In genomic region chr20:38435555-38435939, GRCh38 we compare ENCODE assay signal across 9 cellular contexts. TPM values are rescaled to one million over a fixed set of nuclear protein-coding genes. Genes with fewer than 3 reads are reported as not detected.
DNase-seq lines count a peak whose midpoint lies in the region; ATAC-seq and TF ChIP-seq lines count a peak whose summit lies in the region.
"Had no signal": no experiment of that assay in that cellular context is flagged by ENCODE, and none has a peak within 500 bp of the region (broad histone marks: within the 10 kb centered on the region; RNA-seq: fewer than 3 reads in every experiment).

No MANE protein-coding gene starts in this region.

- POLR2A ChIA-PET in PC-3 (lab: Charles Lee; ENCODE audit: unreplicated experiment): interaction anchor here (0.6 to 1.0 kb wide), 6 partner anchors 11 to 1975 kb away, joined by 3 to 10 read pairs (median 4); partner anchors contain the start of gene RALGAPB

- intact Hi-C loops in PC-3 (cut with micrococcal nuclease): loop anchor here (1.0 kb wide), 2 partner anchors 11 to 37 kb away; partner anchors contain the start of gene RALGAPB
- intact Hi-C loops in colonic mucosa (cut with DNase I): no loop called here

- H4K5ac ChIP-seq in H9 (ENCODE audit: insufficient read length, low read depth, low read length): no peak overlapping the region

- no CpG with 5 or more reads among the region's 6 CpGs for WGBS in H9 (ENCODE audit: extremely low coverage, insufficient read length, low lambda C conversion rate)
- 65% methylated on average over 6 of the region's 6 CpGs for WGBS in hepatocyte (ENCODE audit: low lambda C conversion rate, missing lambda C conversion rate)

- H3K9me2 ChIP-seq in PC-3 (replicated peaks; ENCODE audit: low read length) (no peaks in the 10 kb centered on the region), hepatocyte (replicated peaks; ENCODE audit: insufficient read depth) (no peaks in the 10 kb centered on the region)

- H3K9me3 ChIP-seq in H9 (ENCODE audit: control insufficient read depth, low read depth, low read length): no peaks in the 10 kb centered on the region
- no peaks in the 10 kb centered on the region for H3K9me3 ChIP-seq in PC-3 (ENCODE audit: low read length)
- no peaks in the 10 kb centered on the region for H3K9me3 ChIP-seq in colonic mucosa
- H3K9me3 ChIP-seq in hepatocyte (ENCODE audit: low read depth): no peaks in the 10 kb centered on the region
- H3K9me3 ChIP-seq: suprapubic skin had no signal

- H3K27me3 ChIP-seq in H9 (ENCODE audit: insufficient read depth, low read length): no peaks in the 10 kb centered on the region
- no peaks in the 10 kb centered on the region for H3K27me3 ChIP-seq in PC-3 (ENCODE audit: low read length)
- H3K27me3 ChIP-seq in colonic mucosa: no peaks in the 10 kb centered on the region
- H3K27me3 ChIP-seq in hepatocyte: no peaks in the 10 kb centered on the region

- H3K9ac ChIP-seq in H9 (ENCODE audit: extremely low read depth, insufficient read length, low read length) (no peak overlapping the region), PC-3 (ENCODE audit: low read length) (no peak overlapping the region), colonic mucosa (ENCODE audit: low read depth in 2 of 2, low read length in 2 of 2) (no peak overlapping the region)

- H4K20me1 ChIP-seq in H9 (ENCODE audit: control insufficient read depth, insufficient read depth, insufficient read length): peaks cover 5% of the 10 kb centered on the region
- H4K20me1 ChIP-seq in PC-3 (ENCODE audit: low read length): peaks cover 40% of the 10 kb centered on the region
- peaks cover 29% of the 10 kb centered on the region for H4K20me1 ChIP-seq in hepatocyte (ENCODE audit: insufficient read depth, poor library complexity, severe bottlenecking)

- peaks cover 13% of the 10 kb centered on the region for H3K79me1 ChIP-seq in H9 (ENCODE audit: insufficient read depth, low read depth, low read length, poor library complexity, severe bottlenecking)

- peaks cover 40 to 43% (median 42%) of the 10 kb centered on the region in 3 experiments for H3K36me3 Mint-ChIP-seq in H9 (ENCODE audit: insufficient read depth in 1 of 3, low read depth in 3 of 3)
- H3K36me3 Mint-ChIP-seq in progenitor cell of endocrine pancreas (ENCODE audit: insufficient read depth): peaks cover 13% of the 10 kb centered on the region

- H3K4me2 ChIP-seq in H9 (ENCODE audit: insufficient read depth, insufficient read length, low read length) (no peak overlapping the region), PC-3 (ENCODE audit: low read length) (peak overlapping the region; percentile 96), hepatocyte (no peak overlapping the region)

- no peak overlapping the region for H2AK5ac ChIP-seq in H9 (ENCODE audit: insufficient read length, low read length)

- BruUV-seq in PC-3 (replicated peaks; lab: Mats Ljungman, UMichigan): no TSS peak

- no peak overlapping the region for H4K91ac ChIP-seq in H9 (ENCODE audit: insufficient read length, low read depth, low read length)

- H3K23ac ChIP-seq in H9 (ENCODE audit: insufficient read length, low read depth, low read length): no peak overlapping the region

- DNase-seq in H9 (no peak), PC-3 (peak; percentile 50), colonic mucosa (no peak), progenitor cell of endocrine pancreas (ENCODE audit: low spot score, unreplicated experiment) (no peak), C1 segment of cervical spinal cord (lab: John Stamatoyannopoulos, UW) (no peak), hepatocyte (ENCODE audit: low spot score) (no peak), NCI-H2029 (lab: John Stamatoyannopoulos, UW) (no peak)

- H3K9me3 Mint-ChIP-seq in H9 (peaks cover 0 to 1% of the 10 kb centered on the region in 2 experiments; a peak in 1 of 5 replicates), progenitor cell of endocrine pancreas (ENCODE audit: low read depth) (no peaks in the 10 kb centered on the region)

- peaks cover 9% of the 10 kb centered on the region for H3K23me2 ChIP-seq in H9 (ENCODE audit: insufficient read length, low read depth, low read length, poor library complexity, severe bottlenecking)

- H2AFZ ChIP-seq in H9 (ENCODE audit: low read length) (no peak overlapping the region), PC-3 (ENCODE audit: low read length) (peak overlapping the region; percentile 88), hepatocyte (no peak overlapping the region)

- H3K4me1 ChIP-seq in H9 (ENCODE audit: insufficient read depth, low read length) (peaks cover 2% of the 10 kb centered on the region; the same call in 1 of the 2 replicates), PC-3 (ENCODE audit: insufficient read depth, low read length) (peaks cover 26% of the 10 kb centered on the region), colonic mucosa (peaks cover 9% of the 10 kb centered on the region), hepatocyte (ENCODE audit: insufficient read depth) (peaks cover 8% of the 10 kb centered on the region)

- ATAC-seq in PC-3 (no peak), HG02981 (IDR thresholded peaks at IDR 0.05; ENCODE audit: unreplicated experiment) (no peak)

- no peak overlapping the region for H2BK120ac ChIP-seq in H9 (ENCODE audit: low read depth, low read length, poor library complexity, severe bottlenecking)

- no peak overlapping the region for H3K27ac ChIP-seq in H9 (ENCODE audit: insufficient read length, low read depth, low read length)
- H3K27ac ChIP-seq in PC-3 (ENCODE audit: low read length): no peak overlapping the region
- peak overlapping the region; percentile 77 for H3K27ac ChIP-seq in colonic mucosa
- no peak overlapping the region for H3K27ac ChIP-seq in hepatocyte

- H3K4me1 Mint-ChIP-seq in H9 (peaks cover 26 to 28% of the 10 kb centered on the region in 2 experiments), progenitor cell of endocrine pancreas (ENCODE audit: low read depth) (peaks cover 13% of the 10 kb centered on the region)

- CTCF ChIA-PET in PC-3 (lab: Charles Lee): interaction anchor here (0.6 to 1.0 kb wide), 4 partner anchors 11 to 27 kb away, joined by 3 to 7 read pairs (median 3); no protein-coding TSS in a partner anchor

- no peak overlapping the region for H2BK12ac ChIP-seq in H9 (ENCODE audit: insufficient read length, low read depth, low read length)

- H3K4me3 Mint-ChIP-seq in H9 (peak overlapping the region; percentile 96 to 98), progenitor cell of endocrine pancreas (ENCODE audit: low read depth) (peak overlapping the region; percentile 96)

- no peak; the same call in 2 of the 3 replicates for TF ChIP-seq CTCF in H9 (conservative IDR thresholded peaks at IDR 0.05)
- no peak for TF ChIP-seq CTCF in PC-3 (conservative IDR thresholded peaks at IDR 0.05; ENCODE audit: low read depth, low read length)
- TF ChIP-seq CTCF in colonic mucosa (IDR thresholded peaks at IDR 0.05): no peak
- TF ChIP-seq CTCF in progenitor cell of endocrine pancreas (IDR thresholded peaks at IDR 0.05; ENCODE audit: unreplicated experiment): no peak
- TF ChIP-seq CTCF in hepatocyte (IDR thresholded peaks at IDR 0.05; ENCODE audit: poor library complexity): no peak

- no peak overlapping the region for H4K8ac ChIP-seq in H9 (replicated peaks; ENCODE audit: insufficient read length, low read depth, low read length)

- peaks cover 44% of the 10 kb centered on the region; the same call in 1 of the 2 replicates for H3K79me2 ChIP-seq in H9 (ENCODE audit: insufficient read depth, low read length)
- peaks cover 48% of the 10 kb centered on the region for H3K79me2 ChIP-seq in PC-3 (ENCODE audit: low read length)
- H3K79me2 ChIP-seq in hepatocyte: peaks cover 46% of the 10 kb centered on the region

- H3K14ac ChIP-seq in H9 (ENCODE audit: insufficient read depth, low read length): no peak overlapping the region

- H3K4me3 ChIP-seq in PC-3 (ENCODE audit: low read length) (peak overlapping the region; percentile 95), colonic mucosa (no peak overlapping the region), hepatocyte (no peak overlapping the region)

- peaks cover 40% of the 10 kb centered on the region for H3K36me3 ChIP-seq in PC-3 (ENCODE audit: low read depth, low read length)
- H3K36me3 ChIP-seq in colonic mucosa: no peaks in the 10 kb centered on the region
- no peaks in the 10 kb centered on the region for H3K36me3 ChIP-seq in hepatocyte (replicated peaks; ENCODE audit: insufficient read depth, low read depth)

- H3K18ac ChIP-seq in H9 (ENCODE audit: insufficient read length, low read depth, low read length): no peak overlapping the region

- H3K27me3 Mint-ChIP-seq in H9 (ENCODE audit: low read depth): peaks cover 9% of the 10 kb centered on the region
- peaks cover 7% of the 10 kb centered on the region for H3K27me3 Mint-ChIP-seq in progenitor cell of endocrine pancreas

- H3K27ac Mint-ChIP-seq in H9 (peak overlapping the region in 1 of 3 experiments; percentile 68; a peak in 1 of 7 replicates), progenitor cell of endocrine pancreas (peak overlapping the region; percentile 95)

- no peaks in the 10 kb centered on the region for H3F3A ChIP-seq in PC-3 (ENCODE audit: low read length, unreplicated experiment)

- no peak overlapping the region for H3T11ph ChIP-seq in H9 (ENCODE audit: low read length)

- H3K4ac ChIP-seq in H9 (ENCODE audit: low read depth, low read length): no peak overlapping the region

- no peak overlapping the region for H3K56ac ChIP-seq in H9 (ENCODE audit: insufficient read length, low read depth, low read length)

- H2BK5ac ChIP-seq in H9 (ENCODE audit: insufficient read length, low read length): no peak overlapping the region

- no peak overlapping the region for H2BK20ac ChIP-seq in H9 (ENCODE audit: low read depth, low read length, poor library complexity, severe bottlenecking)

- H2BK15ac ChIP-seq in H9 (ENCODE audit: low read depth, low read length): no peak overlapping the region

RNA-seq across cellular contexts. Expression of gene SNHG17, which starts 0.4 kb away (rescaled TPM):
- 70.1 and 74.8 TPM in 2 replicates for total RNA-seq in H9 (2021)
- total RNA-seq in PC-3 (2014; rRNA removed): 52.0 and 62.0 TPM in 2 replicates
- 10 to 100 TPM; 21.8 to 36.4 TPM for total RNA-seq in colonic mucosa
- 31.6 and 37.1 TPM in 2 replicates for total RNA-seq in progenitor cell of endocrine pancreas
- 7.5 and 8.5 TPM in 2 replicates for total RNA-seq in hepatocyte
- 20.1 and 24.3 TPM in 2 replicates for polyA plus RNA-seq in hepatocyte

RNA-seq across cellular contexts. Expression of gene RALGAPB, which starts 37.1 kb away (rescaled TPM):
- 28.5 TPM in 2 replicates for total RNA-seq in H9 (2021)
- total RNA-seq in PC-3 (2014; rRNA removed): 28.0 and 30.4 TPM in 2 replicates
- 10 to 100 TPM; 30.5 to 33.7 TPM for total RNA-seq in colonic mucosa
- 42.3 and 43.4 TPM in 2 replicates for total RNA-seq in progenitor cell of endocrine pancreas
- total RNA-seq in hepatocyte: 25.2 and 31.8 TPM in 2 replicates
- polyA plus RNA-seq in hepatocyte: 7.5 and 7.7 TPM in 2 replicates
